ENCODE assay signal across 8 cellular contexts in the genomic region with DNA sequence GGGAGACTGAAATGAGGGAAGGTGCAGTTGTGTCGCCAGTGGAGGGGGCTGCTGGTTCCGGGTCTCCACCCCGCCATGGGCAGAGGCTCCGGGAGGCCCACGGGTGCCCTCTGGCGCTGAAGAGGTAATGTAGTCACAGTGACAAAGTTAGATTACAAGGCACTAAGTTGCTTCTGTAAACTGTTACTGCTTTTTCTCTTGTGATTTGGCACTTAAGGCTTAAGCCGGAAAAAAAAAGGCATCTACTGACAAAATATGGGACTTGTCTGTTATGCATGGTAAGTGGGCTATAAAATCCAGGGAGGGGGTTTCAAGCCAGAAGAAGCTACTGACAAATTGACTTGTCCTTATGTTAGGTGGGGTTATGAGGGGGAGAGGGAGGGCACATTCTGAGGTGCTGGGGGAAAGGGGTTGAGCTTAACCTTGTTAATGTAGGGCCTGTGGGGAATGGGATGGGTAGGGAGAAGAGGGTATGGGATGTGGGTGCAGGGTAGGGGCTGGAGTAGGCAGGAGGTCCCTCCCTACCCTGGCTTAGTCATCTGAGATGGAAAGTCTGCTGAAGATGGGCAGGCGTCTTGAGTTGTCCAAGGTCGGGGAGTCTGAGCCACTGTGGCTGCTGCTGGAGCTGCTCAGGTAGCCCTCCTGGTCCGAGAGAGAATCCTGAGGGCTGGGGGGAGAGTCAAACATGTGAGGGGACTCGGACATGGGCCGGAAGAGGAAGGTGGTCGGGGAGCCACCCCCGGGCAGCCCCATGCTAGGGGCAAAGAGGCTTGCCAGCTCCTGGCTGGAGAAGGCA. TPM values are rescaled to one million over a fixed set of nuclear protein-coding genes. Genes with fewer than 3 reads are reported as not detected.
DNase-seq lines count a peak whose midpoint lies in the region; ATAC-seq and TF ChIP-seq lines count a peak whose summit lies in the region.

No MANE protein-coding gene starts in this region.

- DNase-seq in C1 segment of cervical spinal cord (lab: John Stamatoyannopoulos, UW): peak in 8 of 14 donors; percentile 55 to 86 (median 76)
- DNase-seq in HFF-Myc (ENCODE audit: extremely low read depth, low read depth): no peak
- DNase-seq in OCI-M1 (lab: John Stamatoyannopoulos, UW): peak; percentile 78
- DNase-seq in activated T-cell treated with anti-CD3 and anti-CD28 coated beads, Interleukin-2, amount 50 U/mL, for 4 hours: peak; percentile 86
- DNase-seq in myocyte (ENCODE audit: low read depth): peak; percentile 79

- H3K4me3 Mint-ChIP-seq in activated T-cell treated with anti-CD3 and anti-CD28 coated beads, Interleukin-2, amount 50 U/mL, for 4 hours: peak overlapping the region; percentile 96
- H3K4me3 Mint-ChIP-seq in stimulated activated memory B cell treated with anti-CD40 and anti-IgM and Interleukin-4, amounts not matched to agents 10 μg/mL and 1 μg/mL and 100 μg/mL, for 72 hours: peak overlapping the region; percentile 97

- peaks cover 55% of the 10 kb centered on the region for H3K4me1 Mint-ChIP-seq in activated T-cell treated with anti-CD3 and anti-CD28 coated beads, Interleukin-2, amount 50 U/mL, for 4 hours (ENCODE audit: low read depth)
- H3K4me1 Mint-ChIP-seq in stimulated activated memory B cell treated with anti-CD40 and anti-IgM and Interleukin-4, amounts not matched to agents 10 μg/mL and 1 μg/mL and 100 μg/mL, for 72 hours: peaks cover 51% of the 10 kb centered on the region

- H3K27ac Mint-ChIP-seq in stimulated activated memory B cell treated with anti-CD40 and anti-IgM and Interleukin-4, amounts not matched to agents 10 μg/mL and 1 μg/mL and 100 μg/mL, for 72 hours: peak overlapping the region; percentile 99

- no peaks in the 10 kb centered on the region for H3K27me3 Mint-ChIP-seq in activated T-cell treated with anti-CD3 and anti-CD28 coated beads, Interleukin-2, amount 50 U/mL, for 4 hours (ENCODE audit: low read depth)
- H3K27me3 Mint-ChIP-seq in stimulated activated memory B cell treated with anti-CD40 and anti-IgM and Interleukin-4, amounts not matched to agents 10 μg/mL and 1 μg/mL and 100 μg/mL, for 72 hours: no peaks in the 10 kb centered on the region

- no peaks in the 10 kb centered on the region for H3K9me3 Mint-ChIP-seq in activated T-cell treated with anti-CD3 and anti-CD28 coated beads, Interleukin-2, amount 50 U/mL, for 4 hours
- no peaks in the 10 kb centered on the region for H3K9me3 Mint-ChIP-seq in stimulated activated memory B cell treated with anti-CD40 and anti-IgM and Interleukin-4, amounts not matched to agents 10 μg/mL and 1 μg/mL and 100 μg/mL, for 72 hours

- H3K4me3 ChIP-seq in HFF-Myc (replicated peaks; ENCODE audit: low read depth, low read length): peak overlapping the region; percentile 95

- peak; percentile 36 to 42 for ATAC-seq in activated T-cell treated with anti-CD3 and anti-CD28 coated beads, Interleukin-2, amount 50 U/mL, for 4 hours
- ATAC-seq in esophagus mucosa (peak; percentile 2), HG03280 (IDR thresholded peaks at IDR 0.05; ENCODE audit: unreplicated experiment) (no peak)
- ATAC-seq in stimulated activated memory B cell treated with anti-CD40 and anti-IgM and Interleukin-4, amounts not matched to agents 10 μg/mL and 1 μg/mL and 100 μg/mL, for 72 hours: no peak

- H3K36me3 Mint-ChIP-seq in activated T-cell treated with anti-CD3 and anti-CD28 coated beads, Interleukin-2, amount 50 U/mL, for 4 hours (ENCODE audit: insufficient read depth): peaks cover 43% of the 10 kb centered on the region
- peaks cover 60% of the 10 kb centered on the region for H3K36me3 Mint-ChIP-seq in stimulated activated memory B cell treated with anti-CD40 and anti-IgM and Interleukin-4, amounts not matched to agents 10 μg/mL and 1 μg/mL and 100 μg/mL, for 72 hours

- peak; percentile 51 for TF ChIP-seq CTCF in HFF-Myc (IDR thresholded peaks at IDR 0.05; ENCODE audit: low read depth, low read length, missing control alignments)

RNA-seq across cellular contexts. Expression of a gene that starts 3.7 kb away (rescaled TPM):
- 100 to 1,000 TPM; 179 to 242 (median 210) TPM for total RNA-seq in activated T-cell treated with anti-CD3 and anti-CD28 coated beads, Interleukin-2, amount 50 U/mL, for 4 hours
- total RNA-seq in esophagus mucosa: 151 TPM
- 194 and 260 TPM in 2 replicates for total RNA-seq in myocyte
- polyA plus RNA-seq in myocyte (2012): 234 TPM

Comparison
In these comparisons a context has a peak if more than half of its experiments do, and no peak if none do; other contexts are left out.
1. ATAC-seq: peak in activated T-cell treated with anti-CD3 and anti-CD28 coated beads, Interleukin-2, amount 50 U/mL, for 4 hours (2 of 2) and esophagus mucosa (single experiment); none in stimulated activated memory B cell treated with anti-CD40 and anti-IgM and Interleukin-4, amounts not matched to agents 10 μg/mL and 1 μg/mL and 100 μg/mL, for 72 hours (single experiment) and HG03280 (single experiment).